Comparison of ENCODE assay signal across 8 cellular contexts in the genomic region with DNA sequence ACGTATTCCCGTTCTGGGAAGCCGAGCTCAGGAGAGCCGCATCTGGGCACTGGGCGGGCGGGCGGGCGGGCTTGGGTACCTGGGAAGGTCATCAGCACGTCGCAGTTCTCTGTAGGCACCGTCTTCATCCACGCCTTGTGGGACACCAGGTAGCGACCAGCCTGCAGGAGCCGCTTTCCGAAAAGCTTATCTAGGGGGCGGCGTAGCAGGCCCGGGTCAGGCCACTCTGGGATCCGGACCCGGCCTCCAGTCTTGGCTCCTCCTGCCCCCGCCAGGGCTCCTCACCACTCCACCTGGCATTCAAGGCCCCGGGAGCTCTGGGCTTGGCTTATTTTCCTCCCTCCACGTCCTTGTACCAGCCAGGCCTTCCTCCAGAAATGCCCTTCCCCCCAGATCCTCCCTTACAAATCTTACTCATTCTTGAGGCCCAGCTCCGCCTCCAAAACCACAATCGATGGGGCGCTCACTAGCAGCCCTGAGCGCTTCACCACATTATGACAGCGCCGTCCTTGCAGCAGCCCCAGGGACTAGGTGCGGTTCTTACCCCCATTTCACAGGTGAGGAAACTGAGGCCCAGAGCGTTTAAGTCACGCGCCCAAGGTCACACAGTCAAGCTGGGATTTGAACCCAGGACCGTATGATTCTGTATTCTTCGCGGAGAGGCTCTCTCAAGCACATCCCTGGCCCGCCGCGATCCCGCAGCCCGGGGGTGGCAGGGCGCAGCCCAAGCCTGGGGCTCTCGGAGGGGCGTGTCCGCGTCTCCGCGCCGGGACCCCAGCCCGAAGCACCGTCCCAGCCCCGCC. TPM values are rescaled to one million over a fixed set of nuclear protein-coding genes. Genes with fewer than 3 reads are reported as not detected.
DNase-seq lines count a peak whose midpoint lies in the region; ATAC-seq and TF ChIP-seq lines count a peak whose summit lies in the region.

No MANE protein-coding gene starts in this region.

- H3K4me3 Mint-ChIP-seq in activated CD4-positive, alpha-beta T cell treated with anti-CD3 and anti-CD28 coated beads, Interleukin-2, amount 10 ng/mL, durations not matched to agents 24 days and 14 days: peak overlapping the region; percentile 82

- H3K4me1 ChIP-seq in muscle layer of duodenum (ENCODE audit: control insufficient read depth in 1 of 2, insufficient read depth in 2 of 2, low read length in 2 of 2) (peaks cover 4 to 33% of the 10 kb centered on the region in 2 donors), stomach smooth muscle (ENCODE audit: control insufficient read depth, insufficient read depth, low read length) (peaks cover 42% of the 10 kb centered on the region)

- peak overlapping the region; percentile 73 for H3K27ac Mint-ChIP-seq in activated CD4-positive, alpha-beta T cell treated with anti-CD3 and anti-CD28 coated beads, Interleukin-2, amount 10 ng/mL, durations not matched to agents 24 days and 14 days

- H3K9ac ChIP-seq in stomach smooth muscle (ENCODE audit: low read length in 2 of 2): peak overlapping the region; percentile 58 to 64

- CTCF ChIA-PET in HEK293T (lab: Yijun Ruan, JAX): interaction anchor here (1.5 to 2.0 kb wide), 2 partner anchors 29 to 60 kb away, joined by 4 to 6 read pairs; partner anchors contain the start of genes CCDC194 and MRPL34

- H3K4me1 Mint-ChIP-seq in activated CD4-positive, alpha-beta T cell treated with anti-CD3 and anti-CD28 coated beads, Interleukin-2, amount 10 ng/mL, durations not matched to agents 24 days and 14 days: peaks cover 32% of the 10 kb centered on the region

- intact Hi-C loops in activated CD4-positive, alpha-beta T cell treated with anti-CD3 and anti-CD28 coated beads, Interleukin-2, amount 10 ng/mL, durations not matched to agents 24 days and 14 days (cut with micrococcal nuclease): loop anchor here (1.0 kb wide), 2 partner anchors 25 to 42 kb away; partner anchors contain the start of gene DDA1
- intact Hi-C loops in dorsolateral prefrontal cortex (cut with DNase I): loop anchor here in 1 of 2 donors (2.0 to 10.0 kb wide), 2 partner anchors 29 to 221 kb away; partner anchors contain the start of genes COLGALT1 and MRPL34

- H3K27me3 Mint-ChIP-seq in activated CD4-positive, alpha-beta T cell treated with anti-CD3 and anti-CD28 coated beads, Interleukin-2, amount 10 ng/mL, durations not matched to agents 24 days and 14 days: peaks cover 9% of the 10 kb centered on the region

- no peaks in the 10 kb centered on the region for H3K27me3 ChIP-seq in dorsolateral prefrontal cortex
- peaks cover 18% of the 10 kb centered on the region for H3K27me3 ChIP-seq in muscle layer of duodenum (ENCODE audit: low read depth, low read length)
- H3K27me3 ChIP-seq in stomach smooth muscle (ENCODE audit: control insufficient read depth in 1 of 2, insufficient read depth in 2 of 2, low read length in 2 of 2): peaks cover 0 to 16% of the 10 kb centered on the region in 2 donors

- peak overlapping the region in 57 of 59 donors; percentile 2 to 92 (median 83) for H3K27ac ChIP-seq in dorsolateral prefrontal cortex
- no peak overlapping the region for H3K27ac ChIP-seq in muscle layer of duodenum (ENCODE audit: low read length)
- H3K27ac ChIP-seq in stomach smooth muscle (ENCODE audit: low read length): no peak overlapping the region

- DNase-seq in ELF-1 (ENCODE audit: low read depth, low spot score) (peak; percentile 52), LHCN-M2 (ENCODE audit: low read depth) (peak; percentile 70), dorsolateral prefrontal cortex (peak in 2 of 10 donors; percentile 15 to 43), HEK293T (ENCODE audit: extremely low spot score) (no peak)
- DNase-seq in activated CD4-positive, alpha-beta T cell treated with anti-CD3 and anti-CD28 coated beads, Interleukin-2, amount 10 ng/mL, durations not matched to agents 24 days and 14 days: peak; percentile 92

- H3K9me3 ChIP-seq in muscle layer of duodenum (ENCODE audit: control insufficient read depth in 1 of 2, low read length in 2 of 2) (no peaks in the 10 kb centered on the region), stomach smooth muscle (ENCODE audit: control insufficient read depth in 2 of 2, low read length in 2 of 2) (no peaks in the 10 kb centered on the region)

- H3K4me3 ChIP-seq in dorsolateral prefrontal cortex (peak overlapping the region; percentile 52 to 99 (median 84)), muscle layer of duodenum (ENCODE audit: low read depth in 1 of 2, low read length in 2 of 2) (peak overlapping the region; percentile 60 to 82), stomach smooth muscle (ENCODE audit: low read length in 2 of 2) (peak overlapping the region; percentile 67 to 81)

- POLR2A ChIA-PET in HEK293T (lab: Yijun Ruan, JAX): interaction anchor here (1.1 to 9.3 kb wide), 6 partner anchors 9 to 118 kb away, joined by 3 to 107 read pairs (median 6); partner anchors contain the start of genes DDA1, MRPL34 and USE1

- no peak for ATAC-seq in HG03095 (IDR thresholded peaks at IDR 0.05; ENCODE audit: unreplicated experiment)

- H3K36me3 Mint-ChIP-seq in activated CD4-positive, alpha-beta T cell treated with anti-CD3 and anti-CD28 coated beads, Interleukin-2, amount 10 ng/mL, durations not matched to agents 24 days and 14 days (ENCODE audit: low read depth): peaks cover 12% of the 10 kb centered on the region

- peaks cover 0 to 11% of the 10 kb centered on the region in 2 donors for H3K36me3 ChIP-seq in muscle layer of duodenum (ENCODE audit: control insufficient read depth in 1 of 2, insufficient read depth in 2 of 2, low read length in 2 of 2)
- peaks cover 0 to 2% of the 10 kb centered on the region in 2 donors for H3K36me3 ChIP-seq in stomach smooth muscle (ENCODE audit: control insufficient read depth in 2 of 2, insufficient read depth in 2 of 2, low read length in 2 of 2)

- TF ChIP-seq CTCF in dorsolateral prefrontal cortex (IDR thresholded peaks at IDR 0.05 in 54 of 56, conservative IDR thresholded peaks at IDR 0.05 in 2 of 56; ENCODE audit: low read depth in 1 of 56, partially characterized antibody in 56 of 56): no peak

- H3K9me3 Mint-ChIP-seq in activated CD4-positive, alpha-beta T cell treated with anti-CD3 and anti-CD28 coated beads, Interleukin-2, amount 10 ng/mL, durations not matched to agents 24 days and 14 days: no peaks in the 10 kb centered on the region

TF ChIP-seq in HEK293T, 16 proteins besides CTCF, POLR2A, EP300 and RAD21:
- TF ChIP-seq SUZ12 (IDR thresholded peaks at IDR 0.05) (no peak), LEF1 (IDR thresholded peaks at IDR 0.05; ENCODE audit: borderline replicate concordance) (no peak), ZNF384 (IDR thresholded peaks at IDR 0.05) (no peak), FOXA1 (IDR thresholded peaks at IDR 0.05) (no peak), BHLHE40 (IDR thresholded peaks at IDR 0.05; ENCODE audit: borderline replicate concordance) (no peak), ARNT (IDR thresholded peaks at IDR 0.05) (no peak), PKNOX1 (IDR thresholded peaks at IDR 0.05) (no peak), FOXM1 (IDR thresholded peaks at IDR 0.05; ENCODE audit: borderline replicate concordance) (no peak), ELF4 (IDR thresholded peaks at IDR 0.05) (no peak), SP1 (IDR thresholded peaks at IDR 0.05) (no peak), HDGF (IDR thresholded peaks at IDR 0.05; ENCODE audit: borderline replicate concordance) (no peak), NFRKB (IDR thresholded peaks at IDR 0.05) (no peak), CTBP1 (IDR thresholded peaks at IDR 0.05; ENCODE audit: borderline replicate concordance) (no peak)

RNA-seq across cellular contexts. Expression of gene ANO8, which starts 0.8 kb away (rescaled TPM):
- total RNA-seq in LHCN-M2 (2014; rRNA removed): 2.4 and 3.3 TPM in 2 replicates
- polyA plus RNA-seq in LHCN-M2 (2012): 2.4 TPM
- 6.6 and 7.1 TPM in 2 replicates for total RNA-seq in activated CD4-positive, alpha-beta T cell treated with anti-CD3 and anti-CD28 coated beads, Interleukin-2, amount 10 ng/mL, durations not matched to agents 24 days and 14 days
- total RNA-seq in dorsolateral prefrontal cortex: 10 to 100 TPM; 26.1 to 65.6 (median 37.6) TPM

RNA-seq across cellular contexts. Expression of gene GTPBP3, which starts 3.5 kb away (rescaled TPM):
- total RNA-seq in LHCN-M2 (2014; rRNA removed) (17.9 and 21.2 TPM in 2 replicates), dorsolateral prefrontal cortex (10 to 100 TPM; 11.7 to 35.1 (median 22.4) TPM)
- polyA plus RNA-seq in LHCN-M2 (2012): 5.8 TPM
- 69.9 and 70.3 TPM in 2 replicates for total RNA-seq in activated CD4-positive, alpha-beta T cell treated with anti-CD3 and anti-CD28 coated beads, Interleukin-2, amount 10 ng/mL, durations not matched to agents 24 days and 14 days

RNA-seq across cellular contexts. Expression of gene DDA1, which starts 24.4 kb away (rescaled TPM):
- total RNA-seq in LHCN-M2 (2014; rRNA removed) (55.9 and 76.2 TPM in 2 replicates), dorsolateral prefrontal cortex (10 to 100 TPM; 33.9 to 94.0 (median 52.4) TPM)
- polyA plus RNA-seq in LHCN-M2 (2012): 102 TPM
- 37.9 and 38.2 TPM in 2 replicates for total RNA-seq in activated CD4-positive, alpha-beta T cell treated with anti-CD3 and anti-CD28 coated beads, Interleukin-2, amount 10 ng/mL, durations not matched to agents 24 days and 14 days

RNA-seq across cellular contexts. Expression of gene MRPL34, which starts 28.1 kb away (rescaled TPM):
- total RNA-seq in LHCN-M2 (2014; rRNA removed) (48.2 and 68.1 TPM in 2 replicates), dorsolateral prefrontal cortex (10 to 100 TPM; 41.6 to 99.8 (median 67.2) TPM)
- polyA plus RNA-seq in LHCN-M2 (2012): 59.0 TPM
- total RNA-seq in activated CD4-positive, alpha-beta T cell treated with anti-CD3 and anti-CD28 coated beads, Interleukin-2, amount 10 ng/mL, durations not matched to agents 24 days and 14 days: 101 and 103 TPM in 2 replicates

RNA-seq across cellular contexts. Expression of gene ABHD8, which starts 30.6 kb away (rescaled TPM):
- 25.9 and 26.5 TPM in 2 replicates for total RNA-seq in LHCN-M2 (2014; rRNA removed)
- polyA plus RNA-seq in LHCN-M2 (2012): 9.9 TPM
- 5.6 and 6.5 TPM in 2 replicates for total RNA-seq in activated CD4-positive, alpha-beta T cell treated with anti-CD3 and anti-CD28 coated beads, Interleukin-2, amount 10 ng/mL, durations not matched to agents 24 days and 14 days
- total RNA-seq in dorsolateral prefrontal cortex: 100 to 1,000 TPM in 7 of 120 experiments, 10 to 100 TPM in 113; 22.5 to 113 (median 78.2) TPM

Comparison
In these comparisons a context has a peak if more than half of its experiments do, and no peak if none do; other contexts are left out.
1. H3K27ac ChIP-seq: peak in dorsolateral prefrontal cortex (57 of 59); none in muscle layer of duodenum (single experiment) and stomach smooth muscle (single experiment).
2. Peak in every context shown above with its lines, with median percentiles within 50 percentile points of each other: H3K4me3 ChIP-seq.